Comparison of ENCODE assay signal across 14 cellular contexts in the genomic region with DNA sequence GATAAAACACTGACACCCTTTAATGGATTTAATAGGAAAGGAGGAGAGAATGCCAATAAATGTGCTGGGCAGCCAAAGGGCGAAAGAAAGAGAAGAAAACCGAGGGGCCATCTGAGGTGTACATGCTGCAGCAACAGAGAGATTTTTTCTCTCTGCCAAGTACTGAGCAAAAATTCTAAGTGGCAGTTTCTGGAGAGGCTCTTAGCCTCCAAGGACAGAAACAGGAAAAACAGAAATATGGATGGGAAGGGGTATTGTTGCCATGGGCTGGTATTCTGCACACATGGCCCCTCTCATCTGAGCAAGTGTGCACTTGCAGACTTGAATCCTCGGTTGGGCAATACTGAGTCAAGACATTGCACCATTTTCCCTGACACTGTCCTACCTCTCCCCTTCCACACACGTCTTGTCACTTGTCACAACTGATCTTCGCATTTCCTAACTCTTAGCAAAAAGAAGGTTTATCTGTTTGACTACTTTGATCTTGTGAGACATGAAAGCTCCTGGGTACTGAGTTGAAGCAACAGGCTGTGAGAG.
A peak's percentile ranks its signal among the peaks of the same experiment; 100 is the strongest.
DNase-seq lines count a peak whose midpoint lies in the region; ATAC-seq and TF ChIP-seq lines count a peak whose summit lies in the region.
"Had no signal": no experiment of that assay in that cellular context is flagged by ENCODE, and none has a peak within 500 bp of the region (broad histone marks: within the 10 kb centered on the region; RNA-seq: fewer than 3 reads in every experiment).

No MANE protein-coding gene starts in this region.

- no peak overlapping the region for H3K4me3 ChIP-seq in mammary epithelial cell (replicated peaks in 1 of 3; ENCODE audit: insufficient read depth in 1 of 3, low read depth in 2 of 3, low read length in 3 of 3)
- H3K4me3 ChIP-seq in upper lobe of left lung: no peak overlapping the region
- H3K4me3 ChIP-seq in CD8-positive, alpha-beta T cell (ENCODE audit: low read depth, low read length): no peak overlapping the region
- H3K4me3 ChIP-seq: pancreas had no signal

- no peak for TF ChIP-seq POLR2A in upper lobe of left lung (IDR thresholded peaks at IDR 0.05)

- H3K4me1 ChIP-seq in mammary epithelial cell (ENCODE audit: insufficient read depth, low read length) (peaks cover 17% of the 10 kb centered on the region), upper lobe of left lung (peaks cover 4 to 24% (median 20%) of the 10 kb centered on the region in 4 donors)
- H3K4me1 ChIP-seq in CD8-positive, alpha-beta T cell (ENCODE audit: insufficient read depth, low read length): no peaks in the 10 kb centered on the region

- intact Hi-C loops in MCF 10A (cut with micrococcal nuclease) (no loop called here), mammary epithelial cell (cut with micrococcal nuclease) (no loop called here)
- intact Hi-C loops in CD8-positive, alpha-beta T cell (cut with DNase I, micrococcal nuclease): no loop called here

- no peaks in the 10 kb centered on the region for H4K20me1 ChIP-seq in mammary epithelial cell (ENCODE audit: insufficient read depth, low read length)

- H3K4me1 Mint-ChIP-seq in MCF 10A (ENCODE audit: insufficient read depth, unreplicated experiment): peaks cover 21% of the 10 kb centered on the region
- peaks cover 49% of the 10 kb centered on the region for H3K4me1 Mint-ChIP-seq in chondrocyte (ENCODE audit: low read depth)
- peaks cover 41% of the 10 kb centered on the region for H3K4me1 Mint-ChIP-seq in mesothelial cell of epicardium
- no peaks in the 10 kb centered on the region for H3K4me1 Mint-ChIP-seq in CD8-positive, alpha-beta T cell (ENCODE audit: low read depth)

- CTCF ChIA-PET in MCF 10A (lab: Yijun Ruan, JAX): interaction anchor here (1.0 kb wide), 1 partner anchor 10 kb away, joined by 5 read pairs; no protein-coding TSS in a partner anchor
- CTCF ChIA-PET in mammary epithelial cell (lab: Charles Lee; ENCODE audit: low non-redundant PET): no interaction called here
- CTCF ChIA-PET in CD8-positive, alpha-beta T cell (lab: Charles Lee): interaction anchor here (1.4 kb wide), 1 partner anchor 11 kb away, joined by 5 read pairs; no protein-coding TSS in a partner anchor

- H3K27ac Mint-ChIP-seq in MCF 10A (ENCODE audit: low read depth, unreplicated experiment): peak overlapping the region; percentile 43
- peak overlapping the region; percentile 97 for H3K27ac Mint-ChIP-seq in chondrocyte (ENCODE audit: unreplicated experiment)
- peak overlapping the region; percentile 97 for H3K27ac Mint-ChIP-seq in mesothelial cell of epicardium
- H3K27ac Mint-ChIP-seq in CD8-positive, alpha-beta T cell: no peak overlapping the region

- no peak overlapping the region for H3K4me2 ChIP-seq in mammary epithelial cell (ENCODE audit: insufficient read depth, low read depth, low read length)

- H2AFZ ChIP-seq in mammary epithelial cell (ENCODE audit: low read depth, low read length): no peak overlapping the region

- 79% methylated on average over 5 of the region's 5 CpGs for WGBS in mammary epithelial cell (ENCODE audit: low coverage, missing lambda C conversion rate)
- WGBS in upper lobe of left lung, 2 donors: 51 to 57% methylated on average over 5 of the region's 5 CpGs

- TF ChIP-seq EP300 in upper lobe of left lung (IDR thresholded peaks at IDR 0.05): peak in 1 of 4 donors; percentile 59

- H3K9ac ChIP-seq in mammary epithelial cell (ENCODE audit: insufficient read depth, low read length): no peak overlapping the region

- POLR2A ChIA-PET in MCF 10A (lab: Yijun Ruan, JAX): interaction anchor here (0.7 to 3.8 kb wide), 5 partner anchors 8 to 151 kb away, joined by 3 to 25 read pairs (median 6); no protein-coding TSS in a partner anchor
- POLR2A ChIA-PET in CD8-positive, alpha-beta T cell (lab: Charles Lee): no interaction called here

- no TSS peak for BruUV-seq in MCF 10A (replicated peaks; lab: Mats Ljungman, UMichigan)
- BruUV-seq in mammary epithelial cell (replicated peaks; lab: Mats Ljungman, UMichigan): no TSS peak

- TF ChIP-seq CTCF in MCF 10A (IDR thresholded peaks at IDR 0.05; ENCODE audit: unreplicated experiment): no peak
- no peak for TF ChIP-seq CTCF in mammary epithelial cell (conservative IDR thresholded peaks at IDR 0.05 in 1 of 2, IDR thresholded peaks at IDR 0.05 in 1 of 2; ENCODE audit: extremely low read depth in 1 of 2, insufficient read depth in 1 of 2, low read depth in 1 of 2, low read length in 2 of 2)
- no peak for TF ChIP-seq CTCF in chondrocyte (IDR thresholded peaks at IDR 0.05)
- TF ChIP-seq CTCF in mesothelial cell of epicardium (IDR thresholded peaks at IDR 0.05; ENCODE audit: unreplicated experiment): no peak
- TF ChIP-seq CTCF in upper lobe of left lung (IDR thresholded peaks at IDR 0.05): no peak
- TF ChIP-seq CTCF in CD8-positive, alpha-beta T cell (IDR thresholded peaks at IDR 0.05): no peak

- dilution Hi-C loops in mammary epithelial cell (cut with HindIII; ENCODE audit: low sequenced_read_pairs): no loop called here

- peaks cover 25% of the 10 kb centered on the region for H3K36me3 ChIP-seq in mammary epithelial cell (ENCODE audit: insufficient read depth, low read length)
- peaks cover 0 to 45% (median 21%) of the 10 kb centered on the region in 4 donors for H3K36me3 ChIP-seq in upper lobe of left lung
- H3K36me3 ChIP-seq in CD8-positive, alpha-beta T cell (ENCODE audit: insufficient read depth, low read length): no peaks in the 10 kb centered on the region

- H3K9me3 Mint-ChIP-seq in MCF 10A (ENCODE audit: unreplicated experiment) (no peaks in the 10 kb centered on the region), chondrocyte (ENCODE audit: low read depth) (peaks cover 3% of the 10 kb centered on the region), mesothelial cell of epicardium (no peaks in the 10 kb centered on the region)
- H3K9me3 Mint-ChIP-seq in CD8-positive, alpha-beta T cell: no peaks in the 10 kb centered on the region

- in situ Hi-C loops in mammary epithelial cell (cut with MboI; ENCODE audit: low sequenced_read_pairs in 2 of 2): no loop called here

- DNase-seq in MCF 10A (ENCODE audit: unreplicated experiment) (peak; percentile 86), mammary epithelial cell (no peak), chondrocyte (ENCODE audit: low spot score) (no peak), mesothelial cell of epicardium (ENCODE audit: low spot score in 2 of 2, unreplicated experiment in 2 of 2) (no peak), upper lobe of left lung (peak in 1 of 2 donors; percentile 62), NCI-H82 (lab: John Stamatoyannopoulos, UW) (no peak)
- DNase-seq in CD8-positive, alpha-beta T cell: no peak
- DNase-seq: activated CD4-positive, CD25-positive, alpha-beta regulatory T cell; central memory CD4-positive, alpha-beta T cell; DND-41; Karpas-422; stimulated activated CD4-positive, alpha-beta T cell treated with anti-CD3 and anti-CD28 coated beads, Interleukin-4, amount 100 ng/mL, for 24 hours had no signal

- H3K27me3 Mint-ChIP-seq in MCF 10A (ENCODE audit: insufficient read depth, unreplicated experiment): no peaks in the 10 kb centered on the region
- H3K27me3 Mint-ChIP-seq in chondrocyte (ENCODE audit: low read depth): no peaks in the 10 kb centered on the region
- peaks cover 25% of the 10 kb centered on the region for H3K27me3 Mint-ChIP-seq in mesothelial cell of epicardium (ENCODE audit: low read depth)
- H3K27me3 Mint-ChIP-seq in CD8-positive, alpha-beta T cell (ENCODE audit: low read depth): peaks cover 6% of the 10 kb centered on the region

- H3K27ac ChIP-seq in mammary epithelial cell (ENCODE audit: insufficient read depth, low read depth, low read length) (no peak overlapping the region), upper lobe of left lung (peak overlapping the region; percentile 72 to 78 (median 76))
- H3K27ac ChIP-seq in CD8-positive, alpha-beta T cell (ENCODE audit: low read depth, low read length): no peak overlapping the region

- H3K36me3 Mint-ChIP-seq in MCF 10A (ENCODE audit: insufficient read depth, unreplicated experiment) (peaks cover 22% of the 10 kb centered on the region), chondrocyte (ENCODE audit: low read depth) (peaks cover 38% of the 10 kb centered on the region), mesothelial cell of epicardium (peaks cover 59% of the 10 kb centered on the region)
- H3K36me3 Mint-ChIP-seq in CD8-positive, alpha-beta T cell: no peaks in the 10 kb centered on the region

- H3K9me3 ChIP-seq in mammary epithelial cell (replicated peaks; ENCODE audit: insufficient read depth, low read length): no peaks in the 10 kb centered on the region
- no peaks in the 10 kb centered on the region for H3K9me3 ChIP-seq in upper lobe of left lung
- H3K9me3 ChIP-seq in CD8-positive, alpha-beta T cell (ENCODE audit: low read length): no peaks in the 10 kb centered on the region
- H3K9me3 ChIP-seq: pancreas had no signal

- ATAC-seq in upper lobe of left lung (ENCODE audit: low FRiP score in 2 of 2) (peak; percentile 22 to 71), HG03460 (IDR thresholded peaks at IDR 0.05; ENCODE audit: unreplicated experiment) (no peak)
- no peak for ATAC-seq in CD8-positive, alpha-beta T cell

- peak overlapping the region; percentile 23 for H3K4me3 Mint-ChIP-seq in MCF 10A (ENCODE audit: unreplicated experiment)
- H3K4me3 Mint-ChIP-seq in chondrocyte (ENCODE audit: unreplicated experiment): peak overlapping the region; percentile 31
- H3K4me3 Mint-ChIP-seq in mesothelial cell of epicardium: peak overlapping the region; percentile 45
- no peak overlapping the region for H3K4me3 Mint-ChIP-seq in CD8-positive, alpha-beta T cell

- H3K27me3 ChIP-seq in mammary epithelial cell (ENCODE audit: insufficient read depth, low read length) (no peaks in the 10 kb centered on the region), upper lobe of left lung (no peaks in the 10 kb centered on the region)
- no peaks in the 10 kb centered on the region for H3K27me3 ChIP-seq in CD8-positive, alpha-beta T cell (ENCODE audit: insufficient read depth, low read length)
- H3K27me3 ChIP-seq: pancreas had no signal

- H3K79me2 ChIP-seq in mammary epithelial cell (ENCODE audit: insufficient read depth, low read length): no peaks in the 10 kb centered on the region

Comparison
In these comparisons a context has a peak if more than half of its experiments do, and no peak if none do; other contexts are left out.
1. H3K27ac ChIP-seq: peak in upper lobe of left lung (4 of 4); none in mammary epithelial cell (single experiment) and CD8-positive, alpha-beta T cell (single experiment).
2. ATAC-seq: peak in upper lobe of left lung (2 of 2); none in HG03460 (single experiment) and CD8-positive, alpha-beta T cell (single experiment).